Comparison of ENCODE assay signal across 1 cellular context in genomic region chr3:133376805-133377204, GRCh38.
A peak's percentile ranks its signal among the peaks of the same experiment; 100 is the strongest.
TF ChIP-seq lines count a peak whose summit lies in the region.

No MANE protein-coding gene starts in this region.

TF ChIP-seq in HepG2, 621 proteins besides CTCF, POLR2A, EP300 and RAD21:
- TF ChIP-seq ZNF574 (CRISPR knock-in tag; IDR thresholded peaks at IDR 0.05): no peak
- TF ChIP-seq, protein P1, sequence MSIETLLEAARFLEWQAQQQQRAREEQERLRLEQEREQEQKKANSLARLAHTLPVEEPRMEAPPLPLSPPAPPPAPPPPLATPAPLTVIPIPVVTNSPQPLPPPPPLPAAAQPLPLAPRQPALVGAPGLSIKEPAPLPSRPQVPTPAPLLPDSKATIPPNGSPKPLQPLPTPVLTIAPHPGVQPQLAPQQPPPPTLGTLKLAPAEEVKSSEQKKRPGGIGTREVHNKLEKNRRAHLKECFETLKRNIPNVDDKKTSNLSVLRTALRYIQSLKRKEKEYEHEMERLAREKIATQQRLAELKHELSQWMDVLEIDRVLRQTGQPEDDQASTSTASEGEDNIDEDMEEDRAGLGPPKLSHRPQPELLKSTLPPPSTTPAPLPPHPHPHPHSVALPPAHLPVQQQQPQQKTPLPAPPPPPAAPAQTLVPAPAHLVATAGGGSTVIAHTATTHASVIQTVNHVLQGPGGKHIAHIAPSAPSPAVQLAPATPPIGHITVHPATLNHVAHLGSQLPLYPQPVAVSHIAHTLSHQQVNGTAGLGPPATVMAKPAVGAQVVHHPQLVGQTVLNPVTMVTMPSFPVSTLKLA (IDR thresholded peaks at IDR 0.05): peak; percentile 75
- no peak for TF ChIP-seq ZNF616 (CRISPR knock-in tag; IDR thresholded peaks at IDR 0.05; ENCODE audit: low read depth)
- no peak for TF ChIP-seq TFE3 (CRISPR knock-in tag; IDR thresholded peaks at IDR 0.05)
